17 cellular contexts compared by ENCODE assay signal in the genomic region with DNA sequence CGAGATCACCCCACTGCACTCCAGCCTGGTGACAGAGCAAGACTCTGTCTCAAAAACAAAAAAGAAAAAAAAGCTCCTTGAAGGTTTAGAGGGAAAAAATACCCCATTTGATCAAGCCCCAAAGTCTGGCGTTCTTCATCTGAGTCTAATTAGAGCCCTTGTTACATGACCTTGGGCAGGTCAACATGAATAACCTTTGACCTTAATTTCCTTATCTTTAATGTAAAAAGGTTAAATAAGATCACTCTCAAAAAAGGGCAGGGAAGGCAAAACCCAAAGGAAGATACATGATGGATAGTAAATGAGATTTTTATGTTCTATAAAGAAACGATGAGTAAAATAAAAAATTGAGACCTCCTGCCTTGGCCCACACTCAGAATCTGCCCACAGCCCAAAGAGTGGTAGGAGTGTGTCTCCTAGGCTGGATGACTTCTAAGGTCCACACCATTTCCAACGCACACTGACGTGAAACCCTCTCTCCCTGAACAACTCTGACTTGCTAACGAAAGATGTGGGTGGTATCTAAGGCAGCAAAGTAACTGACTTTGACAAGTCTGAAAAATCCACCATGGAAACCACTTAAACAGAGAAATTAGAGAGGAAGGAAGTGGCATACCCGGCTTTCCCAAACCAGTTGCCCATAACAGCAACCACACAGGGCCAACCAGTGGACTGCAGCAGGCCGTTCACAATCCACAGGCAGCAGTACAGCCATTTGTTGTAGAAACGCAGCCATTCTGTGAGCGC. TPM values are rescaled to one million over a fixed set of nuclear protein-coding genes. Genes with fewer than 3 reads are reported as not detected.
A peak's percentile ranks its signal among the peaks of the same experiment; 100 is the strongest.
DNase-seq lines count a peak whose midpoint lies in the region; ATAC-seq and TF ChIP-seq lines count a peak whose summit lies in the region.
"Had no signal": no experiment of that assay in that cellular context is flagged by ENCODE, and none has a peak within 500 bp of the region (broad histone marks: within the 10 kb centered on the region; RNA-seq: fewer than 3 reads in every experiment).

No MANE protein-coding gene starts in this region.

- H3K36me3 ChIP-seq in upper lobe of right lung = peaks cover 21% of the 10 kb centered on the region

- TF ChIP-seq CTCF in upper lobe of right lung (IDR thresholded peaks at IDR 0.05) (no peak), mesothelial cell of epicardium (IDR thresholded peaks at IDR 0.05; ENCODE audit: unreplicated experiment) (no peak), osteocyte (IDR thresholded peaks at IDR 0.05) (no peak)

- H3K9me3 Mint-ChIP-seq in T-helper 2 cell treated with Interferon-gamma antibody and Interleukin-4, amounts not matched to agents 5 μg/mL and 100 μg/mL, for 36 hours = no peaks in the 10 kb centered on the region
- no peaks in the 10 kb centered on the region for H3K9me3 Mint-ChIP-seq in effector memory CD8-positive, alpha-beta T cell
- H3K9me3 Mint-ChIP-seq in mesothelial cell of epicardium (peaks cover 5% of the 10 kb centered on the region), osteocyte (ENCODE audit: unreplicated experiment) (no peaks in the 10 kb centered on the region)

- H3K27me3 Mint-ChIP-seq in T-helper 2 cell treated with Interferon-gamma antibody and Interleukin-4, amounts not matched to agents 5 μg/mL and 100 μg/mL, for 36 hours (ENCODE audit: low read depth) = no peaks in the 10 kb centered on the region
- no peaks in the 10 kb centered on the region for H3K27me3 Mint-ChIP-seq in effector memory CD8-positive, alpha-beta T cell
- H3K27me3 Mint-ChIP-seq in mesothelial cell of epicardium (ENCODE audit: low read depth) (no peaks in the 10 kb centered on the region), osteocyte (ENCODE audit: unreplicated experiment) (no peaks in the 10 kb centered on the region)

- intact Hi-C loops in upper lobe of right lung (cut with DNase I) = no loop called here

- peaks cover 31% of the 10 kb centered on the region for H3K4me1 Mint-ChIP-seq in T-helper 2 cell treated with Interferon-gamma antibody and Interleukin-4, amounts not matched to agents 5 μg/mL and 100 μg/mL, for 36 hours (ENCODE audit: low read depth)
- H3K4me1 Mint-ChIP-seq in effector memory CD8-positive, alpha-beta T cell (ENCODE audit: low read depth in 2 of 2) = peaks cover 14 to 15% of the 10 kb centered on the region in 2 donors
- H3K4me1 Mint-ChIP-seq in mesothelial cell of epicardium (no peaks in the 10 kb centered on the region), osteocyte (ENCODE audit: unreplicated experiment) (no peaks in the 10 kb centered on the region)

- DNase-seq in stimulated activated CD4-positive, alpha-beta T cell treated with anti-CD3 and anti-CD28 coated beads, Interleukin-15, amount 100 ng/mL, for 24 hours = peak; percentile 35
- DNase-seq in stimulated activated CD4-positive, alpha-beta T cell treated with anti-CD3 and anti-CD28 coated beads, Interleukin-12 subunit alpha, Interleukin-12 subunit beta, amount 100 ng/mL, for 4 hours = no peak
- DNase-seq in T-helper 2 cell treated with Interferon-gamma antibody and Interleukin-4, amounts not matched to agents 5 μg/mL and 100 μg/mL, for 36 hours (ENCODE audit: low spot score) = peak; percentile 49
- no peak for DNase-seq in effector memory CD8-positive, alpha-beta T cell
- DNase-seq in upper lobe of right lung (no peak), mesothelial cell of epicardium (ENCODE audit: low spot score in 2 of 2, unreplicated experiment in 2 of 2) (no peak), osteocyte (ENCODE audit: extremely low spot score, unreplicated experiment) (no peak)
- DNase-seq: BE2C; cortex of kidney; GF-D8; IMR-90; mesenchymal stem cell; stimulated activated CD4-positive, alpha-beta T cell treated with anti-CD3 and anti-CD28 coated beads, Interleukin-1b, Interleukin-23, amount 100 ng/mL, for 48 hours; stomach had no signal

- no peaks in the 10 kb centered on the region for H3K4me1 ChIP-seq in upper lobe of right lung
- H3K4me1 ChIP-seq: adrenal gland, BE2C, SJSA1 had no signal

- H3K9me3 ChIP-seq in upper lobe of right lung = no peaks in the 10 kb centered on the region
- H3K9me3 ChIP-seq: adrenal gland, BE2C, SJSA1, stomach had no signal

- H3K4me3 Mint-ChIP-seq in T-helper 2 cell treated with Interferon-gamma antibody and Interleukin-4, amounts not matched to agents 5 μg/mL and 100 μg/mL, for 36 hours = peak overlapping the region; percentile 84
- peak overlapping the region; percentile 72 to 83 for H3K4me3 Mint-ChIP-seq in effector memory CD8-positive, alpha-beta T cell
- H3K4me3 Mint-ChIP-seq in mesothelial cell of epicardium (no peak overlapping the region), osteocyte (ENCODE audit: unreplicated experiment) (no peak overlapping the region)

- H3K4me3 ChIP-seq in upper lobe of right lung = no peak overlapping the region
- H3K4me3 ChIP-seq: SJSA1, stomach had no signal

- peak overlapping the region; percentile 97 for H3K27ac Mint-ChIP-seq in T-helper 2 cell treated with Interferon-gamma antibody and Interleukin-4, amounts not matched to agents 5 μg/mL and 100 μg/mL, for 36 hours
- peak overlapping the region; percentile 88 to 90 for H3K27ac Mint-ChIP-seq in effector memory CD8-positive, alpha-beta T cell
- H3K27ac Mint-ChIP-seq in mesothelial cell of epicardium (no peak overlapping the region), osteocyte (ENCODE audit: unreplicated experiment) (no peak overlapping the region)

- H3K36me3 Mint-ChIP-seq in T-helper 2 cell treated with Interferon-gamma antibody and Interleukin-4, amounts not matched to agents 5 μg/mL and 100 μg/mL, for 36 hours (ENCODE audit: low read depth) = peaks cover 43% of the 10 kb centered on the region
- peaks cover 24% of the 10 kb centered on the region for H3K36me3 Mint-ChIP-seq in effector memory CD8-positive, alpha-beta T cell (ENCODE audit: insufficient read depth)
- H3K36me3 Mint-ChIP-seq in mesothelial cell of epicardium (peaks cover 44% of the 10 kb centered on the region), osteocyte (ENCODE audit: unreplicated experiment) (peaks cover 50% of the 10 kb centered on the region)

- no peaks in the 10 kb centered on the region for H3K27me3 ChIP-seq in upper lobe of right lung
- H3K27me3 ChIP-seq: adrenal gland, BE2C, SJSA1, stomach had no signal

- no peak overlapping the region for H3K27ac ChIP-seq in upper lobe of right lung
- H3K27ac ChIP-seq: SJSA1 had no signal

- ATAC-seq in effector memory CD8-positive, alpha-beta T cell (replicated peaks) = peak; percentile 23
- ATAC-seq in upper lobe of right lung (peak; percentile 53), HG02981 (IDR thresholded peaks at IDR 0.05; ENCODE audit: unreplicated experiment) (no peak)

RNA-seq across cellular contexts. Expression of a gene that starts 40.1 kb away (rescaled TPM):
- 35.2 TPM for total RNA-seq in upper lobe of right lung
- total RNA-seq in mesothelial cell of epicardium = 109 to 128 TPM (median 116 TPM) in 3 replicates
- 63.8 and 72.7 TPM in 2 replicates for total RNA-seq in osteocyte

RNA-seq across cellular contexts. Expression of a gene that starts 45.7 kb away (rescaled TPM):
- total RNA-seq in upper lobe of right lung (2.9 TPM), mesothelial cell of epicardium (1.6 to 2.7 TPM (median 1.6 TPM) in 3 replicates), osteocyte (not detected in 2 replicates)
- total RNA-seq: adrenal gland, IMR-90, SJSA1 had no signal

Comparison
In these comparisons a context has a peak if more than half of its experiments do, and no peak if none do; other contexts are left out.
1. DNase-seq: peak in stimulated activated CD4-positive, alpha-beta T cell treated with anti-CD3 and anti-CD28 coated beads, Interleukin-15, amount 100 ng/mL, for 24 hours (single experiment) and T-helper 2 cell treated with Interferon-gamma antibody and Interleukin-4, amounts not matched to agents 5 μg/mL and 100 μg/mL, for 36 hours (single experiment); none in stimulated activated CD4-positive, alpha-beta T cell treated with anti-CD3 and anti-CD28 coated beads, Interleukin-12 subunit alpha, Interleukin-12 subunit beta, amount 100 ng/mL, for 4 hours (single experiment), effector memory CD8-positive, alpha-beta T cell (0 of 3), upper lobe of right lung (single experiment), mesothelial cell of epicardium (0 of 2) and osteocyte (single experiment).
2. H3K27ac Mint-ChIP-seq: peak in T-helper 2 cell treated with Interferon-gamma antibody and Interleukin-4, amounts not matched to agents 5 μg/mL and 100 μg/mL, for 36 hours (single experiment) and effector memory CD8-positive, alpha-beta T cell (2 of 2); none in mesothelial cell of epicardium (single experiment) and osteocyte (single experiment).
3. H3K4me3 Mint-ChIP-seq: peak in T-helper 2 cell treated with Interferon-gamma antibody and Interleukin-4, amounts not matched to agents 5 μg/mL and 100 μg/mL, for 36 hours (single experiment) and effector memory CD8-positive, alpha-beta T cell (2 of 2); none in mesothelial cell of epicardium (single experiment) and osteocyte (single experiment).